Comparison of ENCODE assay signal across 1 cellular context in genomic region chr1:223820515-223820858, GRCh38.
TF ChIP-seq lines count a peak whose summit lies in the region.

No MANE protein-coding gene starts in this region.

TF ChIP-seq in K562, 482 proteins besides CTCF, POLR2A, EP300 and RAD21 (continued from another document):
- TF ChIP-seq, protein P1, sequence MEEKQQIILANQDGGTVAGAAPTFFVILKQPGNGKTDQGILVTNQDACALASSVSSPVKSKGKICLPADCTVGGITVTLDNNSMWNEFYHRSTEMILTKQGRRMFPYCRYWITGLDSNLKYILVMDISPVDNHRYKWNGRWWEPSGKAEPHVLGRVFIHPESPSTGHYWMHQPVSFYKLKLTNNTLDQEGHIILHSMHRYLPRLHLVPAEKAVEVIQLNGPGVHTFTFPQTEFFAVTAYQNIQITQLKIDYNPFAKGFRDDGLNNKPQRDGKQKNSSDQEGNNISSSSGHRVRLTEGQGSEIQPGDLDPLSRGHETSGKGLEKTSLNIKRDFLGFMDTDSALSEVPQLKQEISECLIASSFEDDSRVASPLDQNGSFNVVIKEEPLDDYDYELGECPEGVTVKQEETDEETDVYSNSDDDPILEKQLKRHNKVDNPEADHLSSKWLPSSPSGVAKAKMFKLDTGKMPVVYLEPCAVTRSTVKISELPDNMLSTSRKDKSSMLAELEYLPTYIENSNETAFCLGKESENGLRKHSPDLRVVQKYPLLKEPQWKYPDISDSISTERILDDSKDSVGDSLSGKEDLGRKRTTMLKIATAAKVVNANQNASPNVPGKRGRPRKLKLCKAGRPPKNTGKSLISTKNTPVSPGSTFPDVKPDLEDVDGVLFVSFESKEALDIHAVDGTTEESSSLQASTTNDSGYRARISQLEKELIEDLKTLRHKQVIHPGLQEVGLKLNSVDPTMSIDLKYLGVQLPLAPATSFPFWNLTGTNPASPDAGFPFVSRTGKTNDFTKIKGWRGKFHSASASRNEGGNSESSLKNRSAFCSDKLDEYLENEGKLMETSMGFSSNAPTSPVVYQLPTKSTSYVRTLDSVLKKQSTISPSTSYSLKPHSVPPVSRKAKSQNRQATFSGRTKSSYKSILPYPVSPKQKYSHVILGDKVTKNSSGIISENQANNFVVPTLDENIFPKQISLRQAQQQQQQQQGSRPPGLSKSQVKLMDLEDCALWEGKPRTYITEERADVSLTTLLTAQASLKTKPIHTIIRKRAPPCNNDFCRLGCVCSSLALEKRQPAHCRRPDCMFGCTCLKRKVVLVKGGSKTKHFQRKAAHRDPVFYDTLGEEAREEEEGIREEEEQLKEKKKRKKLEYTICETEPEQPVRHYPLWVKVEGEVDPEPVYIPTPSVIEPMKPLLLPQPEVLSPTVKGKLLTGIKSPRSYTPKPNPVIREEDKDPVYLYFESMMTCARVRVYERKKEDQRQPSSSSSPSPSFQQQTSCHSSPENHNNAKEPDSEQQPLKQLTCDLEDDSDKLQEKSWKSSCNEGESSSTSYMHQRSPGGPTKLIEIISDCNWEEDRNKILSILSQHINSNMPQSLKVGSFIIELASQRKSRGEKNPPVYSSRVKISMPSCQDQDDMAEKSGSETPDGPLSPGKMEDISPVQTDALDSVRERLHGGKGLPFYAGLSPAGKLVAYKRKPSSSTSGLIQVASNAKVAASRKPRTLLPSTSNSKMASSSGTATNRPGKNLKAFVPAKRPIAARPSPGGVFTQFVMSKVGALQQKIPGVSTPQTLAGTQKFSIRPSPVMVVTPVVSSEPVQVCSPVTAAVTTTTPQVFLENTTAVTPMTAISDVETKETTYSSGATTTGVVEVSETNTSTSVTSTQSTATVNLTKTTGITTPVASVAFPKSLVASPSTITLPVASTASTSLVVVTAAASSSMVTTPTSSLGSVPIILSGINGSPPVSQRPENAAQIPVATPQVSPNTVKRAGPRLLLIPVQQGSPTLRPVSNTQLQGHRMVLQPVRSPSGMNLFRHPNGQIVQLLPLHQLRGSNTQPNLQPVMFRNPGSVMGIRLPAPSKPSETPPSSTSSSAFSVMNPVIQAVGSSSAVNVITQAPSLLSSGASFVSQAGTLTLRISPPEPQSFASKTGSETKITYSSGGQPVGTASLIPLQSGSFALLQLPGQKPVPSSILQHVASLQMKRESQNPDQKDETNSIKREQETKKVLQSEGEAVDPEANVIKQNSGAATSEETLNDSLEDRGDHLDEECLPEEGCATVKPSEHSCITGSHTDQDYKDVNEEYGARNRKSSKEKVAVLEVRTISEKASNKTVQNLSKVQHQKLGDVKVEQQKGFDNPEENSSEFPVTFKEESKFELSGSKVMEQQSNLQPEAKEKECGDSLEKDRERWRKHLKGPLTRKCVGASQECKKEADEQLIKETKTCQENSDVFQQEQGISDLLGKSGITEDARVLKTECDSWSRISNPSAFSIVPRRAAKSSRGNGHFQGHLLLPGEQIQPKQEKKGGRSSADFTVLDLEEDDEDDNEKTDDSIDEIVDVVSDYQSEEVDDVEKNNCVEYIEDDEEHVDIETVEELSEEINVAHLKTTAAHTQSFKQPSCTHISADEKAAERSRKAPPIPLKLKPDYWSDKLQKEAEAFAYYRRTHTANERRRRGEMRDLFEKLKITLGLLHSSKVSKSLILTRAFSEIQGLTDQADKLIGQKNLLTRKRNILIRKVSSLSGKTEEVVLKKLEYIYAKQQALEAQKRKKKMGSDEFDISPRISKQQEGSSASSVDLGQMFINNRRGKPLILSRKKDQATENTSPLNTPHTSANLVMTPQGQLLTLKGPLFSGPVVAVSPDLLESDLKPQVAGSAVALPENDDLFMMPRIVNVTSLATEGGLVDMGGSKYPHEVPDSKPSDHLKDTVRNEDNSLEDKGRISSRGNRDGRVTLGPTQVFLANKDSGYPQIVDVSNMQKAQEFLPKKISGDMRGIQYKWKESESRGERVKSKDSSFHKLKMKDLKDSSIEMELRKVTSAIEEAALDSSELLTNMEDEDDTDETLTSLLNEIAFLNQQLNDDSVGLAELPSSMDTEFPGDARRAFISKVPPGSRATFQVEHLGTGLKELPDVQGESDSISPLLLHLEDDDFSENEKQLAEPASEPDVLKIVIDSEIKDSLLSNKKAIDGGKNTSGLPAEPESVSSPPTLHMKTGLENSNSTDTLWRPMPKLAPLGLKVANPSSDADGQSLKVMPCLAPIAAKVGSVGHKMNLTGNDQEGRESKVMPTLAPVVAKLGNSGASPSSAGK (IDR thresholded peaks at IDR 0.05): no peak
- TF ChIP-seq, protein P2, sequence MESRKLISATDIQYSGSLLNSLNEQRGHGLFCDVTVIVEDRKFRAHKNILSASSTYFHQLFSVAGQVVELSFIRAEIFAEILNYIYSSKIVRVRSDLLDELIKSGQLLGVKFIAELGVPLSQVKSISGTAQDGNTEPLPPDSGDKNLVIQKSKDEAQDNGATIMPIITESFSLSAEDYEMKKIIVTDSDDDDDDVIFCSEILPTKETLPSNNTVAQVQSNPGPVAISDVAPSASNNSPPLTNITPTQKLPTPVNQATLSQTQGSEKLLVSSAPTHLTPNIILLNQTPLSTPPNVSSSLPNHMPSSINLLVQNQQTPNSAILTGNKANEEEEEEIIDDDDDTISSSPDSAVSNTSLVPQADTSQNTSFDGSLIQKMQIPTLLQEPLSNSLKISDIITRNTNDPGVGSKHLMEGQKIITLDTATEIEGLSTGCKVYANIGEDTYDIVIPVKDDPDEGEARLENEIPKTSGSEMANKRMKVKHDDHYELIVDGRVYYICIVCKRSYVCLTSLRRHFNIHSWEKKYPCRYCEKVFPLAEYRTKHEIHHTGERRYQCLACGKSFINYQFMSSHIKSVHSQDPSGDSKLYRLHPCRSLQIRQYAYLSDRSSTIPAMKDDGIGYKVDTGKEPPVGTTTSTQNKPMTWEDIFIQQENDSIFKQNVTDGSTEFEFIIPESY (CRISPR knock-in tag; IDR thresholded peaks at IDR 0.05): no peak
- TF ChIP-seq ELF2 (CRISPR knock-in tag; IDR thresholded peaks at IDR 0.05) (no peak), ZNF75A (CRISPR knock-in tag; IDR thresholded peaks at IDR 0.05) (no peak), ELK3 (CRISPR knock-in tag; IDR thresholded peaks at IDR 0.05) (no peak), ZFP30 (CRISPR knock-in tag; IDR thresholded peaks at IDR 0.05; ENCODE audit: borderline replicate concordance) (no peak), DMBX1 (CRISPR knock-in tag; IDR thresholded peaks at IDR 0.05; ENCODE audit: borderline replicate concordance) (no peak)
